In genomic region chr12:42410345-42410744, GRCh38 we compare ENCODE assay signal across 1 cellular context.
TF ChIP-seq lines count a peak whose summit lies in the region.

No MANE protein-coding gene starts in this region.

TF ChIP-seq in SK-N-SH, 30 proteins besides CTCF, POLR2A, EP300 and RAD21 (continued from another document):
- TF ChIP-seq, protein P1, sequence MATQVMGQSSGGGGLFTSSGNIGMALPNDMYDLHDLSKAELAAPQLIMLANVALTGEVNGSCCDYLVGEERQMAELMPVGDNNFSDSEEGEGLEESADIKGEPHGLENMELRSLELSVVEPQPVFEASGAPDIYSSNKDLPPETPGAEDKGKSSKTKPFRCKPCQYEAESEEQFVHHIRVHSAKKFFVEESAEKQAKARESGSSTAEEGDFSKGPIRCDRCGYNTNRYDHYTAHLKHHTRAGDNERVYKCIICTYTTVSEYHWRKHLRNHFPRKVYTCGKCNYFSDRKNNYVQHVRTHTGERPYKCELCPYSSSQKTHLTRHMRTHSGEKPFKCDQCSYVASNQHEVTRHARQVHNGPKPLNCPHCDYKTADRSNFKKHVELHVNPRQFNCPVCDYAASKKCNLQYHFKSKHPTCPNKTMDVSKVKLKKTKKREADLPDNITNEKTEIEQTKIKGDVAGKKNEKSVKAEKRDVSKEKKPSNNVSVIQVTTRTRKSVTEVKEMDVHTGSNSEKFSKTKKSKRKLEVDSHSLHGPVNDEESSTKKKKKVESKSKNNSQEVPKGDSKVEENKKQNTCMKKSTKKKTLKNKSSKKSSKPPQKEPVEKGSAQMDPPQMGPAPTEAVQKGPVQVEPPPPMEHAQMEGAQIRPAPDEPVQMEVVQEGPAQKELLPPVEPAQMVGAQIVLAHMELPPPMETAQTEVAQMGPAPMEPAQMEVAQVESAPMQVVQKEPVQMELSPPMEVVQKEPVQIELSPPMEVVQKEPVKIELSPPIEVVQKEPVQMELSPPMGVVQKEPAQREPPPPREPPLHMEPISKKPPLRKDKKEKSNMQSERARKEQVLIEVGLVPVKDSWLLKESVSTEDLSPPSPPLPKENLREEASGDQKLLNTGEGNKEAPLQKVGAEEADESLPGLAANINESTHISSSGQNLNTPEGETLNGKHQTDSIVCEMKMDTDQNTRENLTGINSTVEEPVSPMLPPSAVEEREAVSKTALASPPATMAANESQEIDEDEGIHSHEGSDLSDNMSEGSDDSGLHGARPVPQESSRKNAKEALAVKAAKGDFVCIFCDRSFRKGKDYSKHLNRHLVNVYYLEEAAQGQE (IDR thresholded peaks at IDR 0.05; ENCODE audit: low read depth, low read length) = no peak
- TF ChIP-seq YY1 (IDR thresholded peaks at IDR 0.05; ENCODE audit: low read depth) (no peak), EZH2phosphoT487 (IDR thresholded peaks at IDR 0.05; ENCODE audit: borderline replicate concordance, low read depth) (no peak), GABPA (IDR thresholded peaks at IDR 0.05; ENCODE audit: low read depth) (no peak), FOXM1 (IDR thresholded peaks at IDR 0.05; ENCODE audit: low read depth) (no peak), POLR2AphosphoS5 (IDR thresholded peaks at IDR 0.05; ENCODE audit: low read depth, low read length) (no peak)
